Comparison of ENCODE assay signal across 8 cellular contexts in genomic region chr6:137904822-137905617, GRCh38. TPM values are rescaled to one million over a fixed set of nuclear protein-coding genes. Genes with fewer than 3 reads are reported as not detected.
DNase-seq lines count a peak whose midpoint lies in the region; ATAC-seq and TF ChIP-seq lines count a peak whose summit lies in the region.

No MANE protein-coding gene starts in this region.

- TF ChIP-seq POLR2A in body of pancreas (IDR thresholded peaks at IDR 0.05): no peak

- H3K4me3 ChIP-seq in GM08714 (ENCODE audit: low read length) (peak overlapping the region; percentile 71), body of pancreas (no peak overlapping the region)

- TF ChIP-seq CTCF in HFFc6 (IDR thresholded peaks at IDR 0.05): no peak
- TF ChIP-seq CTCF in body of pancreas (IDR thresholded peaks at IDR 0.05): no peak

- H3K4me1 Mint-ChIP-seq in HFFc6 (ENCODE audit: low read depth): peaks cover 57% of the 10 kb centered on the region

- no peaks in the 10 kb centered on the region for H3K9me3 ChIP-seq in body of pancreas

- ATAC-seq in body of pancreas: peak; percentile 76

- H3K4me1 ChIP-seq in body of pancreas: peaks cover 22% of the 10 kb centered on the region

- intact Hi-C loops in body of pancreas (cut with DNase I): no loop called here

- no peaks in the 10 kb centered on the region; the same call in 1 of the 2 replicates for H3K27me3 Mint-ChIP-seq in HFFc6 (ENCODE audit: insufficient read depth)

- no peaks in the 10 kb centered on the region for H3K27me3 ChIP-seq in body of pancreas

- peaks cover 6% of the 10 kb centered on the region; the same call in 1 of the 2 replicates for H3K36me3 Mint-ChIP-seq in HFFc6 (ENCODE audit: low read depth)

- H3K27ac Mint-ChIP-seq in HFFc6: peak overlapping the region; percentile 81

- H3K36me3 ChIP-seq in body of pancreas (replicated peaks in 1 of 2; ENCODE audit: insufficient read depth in 1 of 2, low read depth in 2 of 2): no peaks in the 10 kb centered on the region

- H3K4me3 Mint-ChIP-seq in HFFc6: peak overlapping the region; percentile 77

- H3K9me3 Mint-ChIP-seq in HFFc6: no peaks in the 10 kb centered on the region

- peak; percentile 19 for DNase-seq in HFFc6
- DNase-seq in T-helper 1 cell: peak in 3 of 5 donors; percentile 15 to 84 (median 19)
- peak in 3 of 4 donors; percentile 33 to 47 (median 41) for DNase-seq in body of pancreas
- peak; percentile 77 to 88 for DNase-seq in stimulated activated CD4-positive, alpha-beta T cell treated with anti-CD3 and anti-CD28 coated beads, Interleukin-4, amount 100 ng/mL, for 4 hours
- no peak for DNase-seq in globus pallidus (ENCODE audit: low spot score)
- DNase-seq in HUDEP-2 (lab: John Stamatoyannopoulos, UW; ENCODE audit: unreplicated experiment in 76 of 76): no peak
- no peak for DNase-seq in SW 1271 (lab: John Stamatoyannopoulos, UW)

- 50 to 63% methylated on average over 11 of the region's 11 CpGs for whole genome bisulfite sequencing in body of pancreas, 2 donors

- H3K27ac ChIP-seq in body of pancreas: peak overlapping the region; percentile 29 to 77 (median 53)

RNA-seq across cellular contexts. Expression of gene TNFAIP3, which starts 38.0 kb away (rescaled TPM):
- 10 to 100 TPM in 1 of 6 experiments, 1 to 10 TPM in 5; 4.5 to 17.2 (median 7.8) TPM for total RNA-seq in HFFc6 (2021; fragmentation: NEBNext Ultra II Directional; extraction: Animal tissue kit (Norgen Biotek cat#: 25700))
- 10 to 100 TPM in 1 of 2 donors, 1 to 10 TPM in 1; 9.6 to 12.5 TPM for total RNA-seq in body of pancreas

Comparison
In these comparisons a context has a peak if more than half of its experiments do, and no peak if none do; other contexts are left out.
1. DNase-seq: peak in HFFc6 (single experiment), T-helper 1 cell (3 of 5), body of pancreas (3 of 4) and stimulated activated CD4-positive, alpha-beta T cell treated with anti-CD3 and anti-CD28 coated beads, Interleukin-4, amount 100 ng/mL, for 4 hours (2 of 2); none in globus pallidus (single experiment), HUDEP-2 (0 of 76) and SW 1271 (0 of 2).